In the genomic region with DNA sequence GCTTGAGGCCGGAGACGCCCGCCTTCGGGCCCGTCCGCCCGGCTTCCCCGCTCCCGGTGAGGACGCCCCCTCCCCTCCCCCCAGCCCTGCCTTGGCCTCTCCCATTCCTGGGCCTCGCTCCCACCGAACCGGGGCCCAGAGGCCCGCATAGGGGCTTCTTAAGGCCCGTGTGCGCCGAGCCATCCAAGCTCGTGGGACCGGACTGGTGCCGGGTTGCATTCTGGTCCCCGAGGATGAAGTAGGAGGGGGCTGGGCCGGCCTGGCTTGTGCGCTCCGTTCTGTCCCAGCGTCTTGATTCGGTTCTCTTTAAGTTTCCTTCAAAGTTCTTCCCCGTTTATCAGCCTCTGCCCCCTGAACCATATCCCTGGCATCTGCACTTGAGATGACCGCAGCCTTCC, we compare ENCODE assay signal across 1 cellular context.
TF ChIP-seq lines count a peak whose summit lies in the region.

No MANE protein-coding gene starts in this region.

TF ChIP-seq in SK-N-SH treated with all-trans-retinoic acid at 6 μM for 48 hours, 23 proteins besides CTCF, POLR2A, EP300 and RAD21 (continued from another document):
- TF ChIP-seq ARNTL (CRISPR knock-in tag; IDR thresholded peaks at IDR 0.05; ENCODE audit: borderline replicate concordance, low read depth) (no peak), ZNF565 (CRISPR knock-in tag; conservative IDR thresholded peaks at IDR 0.05; ENCODE audit: low read depth) (no peak), ZFP30 (CRISPR knock-in tag; IDR thresholded peaks at IDR 0.05) (no peak), GLIS3 (CRISPR knock-in tag; IDR thresholded peaks at IDR 0.05) (no peak)
- TF ChIP-seq, protein P1, sequence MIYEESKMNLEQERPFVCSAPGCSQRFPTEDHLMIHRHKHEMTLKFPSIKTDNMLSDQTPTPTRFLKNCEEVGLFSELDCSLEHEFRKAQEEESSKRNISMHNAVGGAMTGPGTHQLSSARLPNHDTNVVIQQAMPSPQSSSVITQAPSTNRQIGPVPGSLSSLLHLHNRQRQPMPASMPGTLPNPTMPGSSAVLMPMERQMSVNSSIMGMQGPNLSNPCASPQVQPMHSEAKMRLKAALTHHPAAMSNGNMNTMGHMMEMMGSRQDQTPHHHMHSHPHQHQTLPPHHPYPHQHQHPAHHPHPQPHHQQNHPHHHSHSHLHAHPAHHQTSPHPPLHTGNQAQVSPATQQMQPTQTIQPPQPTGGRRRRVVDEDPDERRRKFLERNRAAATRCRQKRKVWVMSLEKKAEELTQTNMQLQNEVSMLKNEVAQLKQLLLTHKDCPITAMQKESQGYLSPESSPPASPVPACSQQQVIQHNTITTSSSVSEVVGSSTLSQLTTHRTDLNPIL (CRISPR knock-in tag; IDR thresholded peaks at IDR 0.05; ENCODE audit: low read depth): no peak
TF ChIP-seq in SK-N-SH treated with all-trans-retinoic acid at 6 μM for 48 hours: peak in this region for 0.
